ENCODE assay signal across 31 cellular contexts in genomic region chr15:88535607-88536313, GRCh38.
"Had no signal": no experiment of that assay in that cellular context is flagged by ENCODE, and none has a peak within 500 bp of the region (broad histone marks: within the 10 kb centered on the region; RNA-seq: fewer than 3 reads in every experiment).

No MANE protein-coding gene starts in this region.

- DNase-seq: activated CD4-positive, alpha-beta T cell treated with anti-CD3 and anti-CD28 coated beads for 48 hours; activated CD4-positive, alpha-beta T cell treated with anti-CD3 and anti-CD28 coated beads, Interleukin-2, amount 50 U/mL, for 1 hour; activated CD4-positive, alpha-beta T cell treated with anti-CD3 and anti-CD28 coated beads, Interleukin-2, amount 50 U/mL, for 48 hours; activated CD8-positive, alpha-beta memory T cell treated with anti-CD3 and anti-CD28 coated beads for 24 hours; activated CD8-positive, alpha-beta T cell treated with anti-CD3 and anti-CD28 coated beads for 36 hours; activated effector memory CD4-positive, alpha-beta T cell treated with anti-CD3 and anti-CD28 coated beads, Interleukin-2, amount 50 U/mL, for 16 hours; activated naive CD4-positive, alpha-beta T cell treated with anti-CD3 and anti-CD28 coated beads for 36 hours; activated naive CD8-positive, alpha-beta T cell treated with anti-CD3 and anti-CD28 coated beads for 36 hours; activated naive CD8-positive, alpha-beta T cell treated with anti-CD3 and anti-CD28 coated beads, Interleukin-2, amount 50 U/mL, for 24 hours; activated T-cell treated with anti-CD3 and anti-CD28 coated beads, Interleukin-2, amount 50 U/mL, for 4 hours; adrenal gland; amygdala; aorta; body of pancreas; caudate nucleus; cortex of kidney; dermis blood vessel endothelial cell; effector CD4-positive, alpha-beta T cell; effector memory CD8-positive, alpha-beta T cell; esophagus squamous epithelium; head of caudate nucleus; T-helper 2 cell had no signal

- H3K27me3 ChIP-seq: adrenal gland, body of pancreas, esophagus squamous epithelium had no signal

- H3K4me1 Mint-ChIP-seq: activated naive CD8-positive, alpha-beta T cell treated with anti-CD3 and anti-CD28 coated beads for 36 hours; activated naive CD8-positive, alpha-beta T cell treated with anti-CD3 and anti-CD28 coated beads, Interleukin-2, amount 50 U/mL, for 24 hours had no signal

- H3K27ac ChIP-seq: body of pancreas, epithelial cell of prostate, esophagus squamous epithelium had no signal

- H3K27ac Mint-ChIP-seq: activated CD8-positive, alpha-beta T cell treated with anti-CD3 and anti-CD28 coated beads for 36 hours; activated naive CD4-positive, alpha-beta T cell treated with anti-CD3 and anti-CD28 coated beads for 36 hours; activated naive CD4-positive, alpha-beta T cell treated with anti-CD3 and anti-CD28 coated beads, Interleukin-2, amount 50 U/mL, for 24 hours; activated naive CD8-positive, alpha-beta T cell treated with anti-CD3 and anti-CD28 coated beads for 36 hours; activated naive CD8-positive, alpha-beta T cell treated with anti-CD3 and anti-CD28 coated beads, Interleukin-2, amount 50 U/mL, for 24 hours; activated T-helper 1 cell treated with anti-CD3 and anti-CD28 coated beads, Interleukin-12 subunit alpha, Interleukin-12 subunit beta, Interleukin-2, Interleukin-4 antibody, amounts not matched to agents 30 ng/mL and 10 ng/mL and 1 ng/mL, durations not matched to agents 14 hours and 24 hours and 36 hours; activated T-helper 2 cell treated with anti-CD3 and anti-CD28 coated beads, Interferon-gamma antibody, Interleukin-2, Interleukin-4, amounts not matched to agents 10 μg/mL and 5 μg/mL and 100 μg/mL, durations not matched to agents 14 hours and 24 hours and 36 hours; effector memory CD8-positive, alpha-beta T cell had no signal

- FAIRE-seq: colon, endometrium, endothelial cell of umbilical vein, frontal cortex had no signal

- H3K27me3 Mint-ChIP-seq: activated CD8-positive, alpha-beta T cell treated with anti-CD3 and anti-CD28 coated beads for 36 hours; activated naive CD4-positive, alpha-beta T cell treated with anti-CD3 and anti-CD28 coated beads, Interleukin-2, amount 50 U/mL, for 24 hours; activated naive CD8-positive, alpha-beta T cell treated with anti-CD3 and anti-CD28 coated beads for 36 hours; activated naive CD8-positive, alpha-beta T cell treated with anti-CD3 and anti-CD28 coated beads, Interleukin-2, amount 50 U/mL, for 24 hours; effector memory CD8-positive, alpha-beta T cell had no signal

- H3K4me3 Mint-ChIP-seq: activated CD8-positive, alpha-beta T cell treated with anti-CD3 and anti-CD28 coated beads for 36 hours; activated naive CD4-positive, alpha-beta T cell treated with anti-CD3 and anti-CD28 coated beads for 36 hours; activated naive CD4-positive, alpha-beta T cell treated with anti-CD3 and anti-CD28 coated beads, Interleukin-2, amount 50 U/mL, for 24 hours; activated naive CD8-positive, alpha-beta T cell treated with anti-CD3 and anti-CD28 coated beads for 36 hours; activated naive CD8-positive, alpha-beta T cell treated with anti-CD3 and anti-CD28 coated beads, Interleukin-2, amount 50 U/mL, for 24 hours; activated T-cell treated with anti-CD3 and anti-CD28 coated beads, Interleukin-2, amount 50 U/mL, for 4 hours; activated T-helper 1 cell treated with anti-CD3 and anti-CD28 coated beads, Interleukin-12 subunit alpha, Interleukin-12 subunit beta, Interleukin-2, Interleukin-4 antibody, amounts not matched to agents 30 ng/mL and 10 ng/mL and 1 ng/mL, durations not matched to agents 14 hours and 24 hours and 36 hours had no signal

- H3K4me1 ChIP-seq: body of pancreas, esophagus squamous epithelium had no signal

- ATAC-seq: activated CD4-positive, CD25-positive, alpha-beta regulatory T cell treated with anti-CD3 and anti-CD28 coated beads, Interleukin-2, amount 50 U/mL, for 24 hours; activated CD8-positive, alpha-beta T cell treated with anti-CD3 and anti-CD28 coated beads for 36 hours; activated naive CD8-positive, alpha-beta T cell treated with anti-CD3 and anti-CD28 coated beads, Interleukin-2, amount 50 U/mL, for 24 hours; activated T-cell treated with anti-CD3 and anti-CD28 coated beads, Interleukin-2, amount 50 U/mL, for 4 hours; body of pancreas; effector memory CD8-positive, alpha-beta T cell had no signal

- H3K4me3 ChIP-seq: adrenal gland, body of pancreas, esophagus squamous epithelium had no signal
